ENCODE assay signal across 2 cellular contexts in genomic region chr14:51806624-51807023, GRCh38.
TF ChIP-seq lines count a peak whose summit lies in the region.

No MANE protein-coding gene starts in this region.

TF ChIP-seq in liver, 16 proteins besides CTCF, POLR2A, EP300 and RAD21 (continued from another document):
- TF ChIP-seq REST (IDR thresholded peaks at IDR 0.05) = peak; percentile 68
- no peak for TF ChIP-seq ATF3 (IDR thresholded peaks at IDR 0.05)
- no peak for TF ChIP-seq TAF1 (conservative IDR thresholded peaks at IDR 0.05)

TF ChIP-seq in SK-N-SH treated with all-trans-retinoic acid at 6 μM for 48 hours, 23 proteins besides CTCF, POLR2A, EP300 and RAD21 (continued from another document):
- TF ChIP-seq POU6F1 (CRISPR knock-in tag; IDR thresholded peaks at IDR 0.05; ENCODE audit: borderline replicate concordance, low read depth) (no peak), ZNF8 (CRISPR knock-in tag; IDR thresholded peaks at IDR 0.05) (no peak), CSDC2 (CRISPR knock-in tag; IDR thresholded peaks at IDR 0.05) (no peak), ZFP30 (CRISPR knock-in tag; IDR thresholded peaks at IDR 0.05) (no peak), TOX (CRISPR knock-in tag; IDR thresholded peaks at IDR 0.05; ENCODE audit: borderline replicate concordance) (no peak)
